Comparison of ENCODE assay signal across 13 cellular contexts in genomic region chr9:137721899-137722298, GRCh38.
DNase-seq lines count a peak whose midpoint lies in the region; ATAC-seq and TF ChIP-seq lines count a peak whose summit lies in the region.
"Had no signal": no experiment of that assay in that cellular context is flagged by ENCODE, and none has a peak within 500 bp of the region (broad histone marks: within the 10 kb centered on the region; RNA-seq: fewer than 3 reads in every experiment).

No MANE protein-coding gene starts in this region.

- H3K9me3 ChIP-seq in DOHH2 (ENCODE audit: control insufficient read depth, insufficient read depth, low read length) (peaks cover 10% of the 10 kb centered on the region; the same call in 1 of the 2 replicates), Loucy (ENCODE audit: insufficient read depth, low read depth, low read length) (no peaks in the 10 kb centered on the region)
- H3K9me3 ChIP-seq: lower lobe of right lung, psoas muscle had no signal

- peak; percentile 21 for TF ChIP-seq CTCF in DOHH2 (IDR thresholded peaks at IDR 0.05; ENCODE audit: low read depth, low read length, poor library complexity, severe bottlenecking)
- TF ChIP-seq CTCF in Loucy (conservative IDR thresholded peaks at IDR 0.05; ENCODE audit: low read length) = peak; percentile 49

- H3K4me3 ChIP-seq in DOHH2 (ENCODE audit: low read length) = no peak overlapping the region
- H3K4me3 ChIP-seq in Loucy (ENCODE audit: low read length, poor library complexity, severe bottlenecking) = no peak overlapping the region
- H3K4me3 ChIP-seq: heart right ventricle, lower lobe of right lung, psoas muscle had no signal

- peaks cover 34% of the 10 kb centered on the region for H3K9me3 Mint-ChIP-seq in activated naive CD8-positive, alpha-beta T cell treated with anti-CD3 and anti-CD28 coated beads, Interleukin-2, amount 10 ng/mL, durations not matched to agents 7 days and 5 days
- H3K9me3 Mint-ChIP-seq in naive B cell = peaks cover 4 to 16% (median 10%) of the 10 kb centered on the region in 7 donors

- POLR2A ChIA-PET in activated naive CD8-positive, alpha-beta T cell treated with anti-CD3 and anti-CD28 coated beads, Interleukin-2, amount 10 ng/mL, durations not matched to agents 7 days and 5 days (lab: Charles Lee) = no interaction called here

- no peaks in the 10 kb centered on the region for H4K20me1 ChIP-seq in DOHH2 (ENCODE audit: control insufficient read depth, insufficient read depth, low read depth, low read length)
- peaks cover 28% of the 10 kb centered on the region for H4K20me1 ChIP-seq in Loucy (ENCODE audit: insufficient read depth, low read length, poor library complexity, severe bottlenecking)

- H3K9me2 ChIP-seq in DOHH2 (replicated peaks; ENCODE audit: control insufficient read depth, low read length) = no peaks in the 10 kb centered on the region
- H3K9me2 ChIP-seq in Loucy (replicated peaks; ENCODE audit: low read depth, low read length) = no peaks in the 10 kb centered on the region

- H3K36me3 ChIP-seq in DOHH2 (ENCODE audit: control insufficient read depth, low read length) = peaks cover 89% of the 10 kb centered on the region
- peaks cover 50% of the 10 kb centered on the region; the same call in 1 of the 2 replicates for H3K36me3 ChIP-seq in Loucy (ENCODE audit: insufficient read depth, low read length)

- no peak for DNase-seq in activated naive CD8-positive, alpha-beta T cell treated with anti-CD3 and anti-CD28 coated beads, Interleukin-2, amount 10 ng/mL, durations not matched to agents 7 days and 5 days
- DNase-seq in naive B cell (no peak), NCI-H2081 (lab: John Stamatoyannopoulos, UW) (no peak), retina (no peak)
- DNase-seq in activated CD8-positive, alpha-beta memory T cell treated with anti-CD3 and anti-CD28 coated beads for 24 hours = no peak
- DNase-seq: Calu3, heart right ventricle, lower lobe of right lung, OCI-M1, psoas muscle had no signal

- H3K36me3 Mint-ChIP-seq in activated naive CD8-positive, alpha-beta T cell treated with anti-CD3 and anti-CD28 coated beads, Interleukin-2, amount 10 ng/mL, durations not matched to agents 7 days and 5 days = peaks cover 85% of the 10 kb centered on the region
- H3K36me3 Mint-ChIP-seq in naive B cell = peaks cover 38 to 60% of the 10 kb centered on the region in 2 donors

- H3K27ac Mint-ChIP-seq in activated naive CD8-positive, alpha-beta T cell treated with anti-CD3 and anti-CD28 coated beads, Interleukin-2, amount 10 ng/mL, durations not matched to agents 7 days and 5 days = peak overlapping the region; percentile 46
- peak overlapping the region; percentile 94 to 98 (median 96) for H3K27ac Mint-ChIP-seq in naive B cell

- no peak overlapping the region for H3K27ac ChIP-seq in DOHH2 (ENCODE audit: low read depth, low read length)
- H3K27ac ChIP-seq: heart right ventricle, lower lobe of right lung, psoas muscle had no signal

- H3F3A ChIP-seq in DOHH2 (ENCODE audit: control insufficient read depth, insufficient read depth) (no peaks in the 10 kb centered on the region; the same call in none of the 2 replicates), Loucy (ENCODE audit: low read depth) (no peaks in the 10 kb centered on the region; the same call in 1 of the 2 replicates)

- H3K79me2 ChIP-seq in DOHH2 (ENCODE audit: control insufficient read depth, low read length) (peaks cover 95% of the 10 kb centered on the region), Loucy (ENCODE audit: insufficient read depth, low read length) (peaks cover 45% of the 10 kb centered on the region; the same call in 1 of the 2 replicates)

- H3K4me2 ChIP-seq in DOHH2 (ENCODE audit: low read length) (no peak overlapping the region), Loucy (ENCODE audit: low read depth, low read length, poor library complexity, severe bottlenecking) (no peak overlapping the region)

- no peaks in the 10 kb centered on the region for H3K27me3 ChIP-seq in DOHH2 (ENCODE audit: control insufficient read depth, low read length)
- no peaks in the 10 kb centered on the region for H3K27me3 ChIP-seq in Loucy (ENCODE audit: insufficient read depth, low read length, poor library complexity, severe bottlenecking)
- H3K27me3 ChIP-seq: heart right ventricle had no signal

- H3K4me1 ChIP-seq in DOHH2 (ENCODE audit: control insufficient read depth, low read length) = no peaks in the 10 kb centered on the region
- H3K4me1 ChIP-seq in Loucy (ENCODE audit: insufficient read depth, low read length, poor library complexity, severe bottlenecking) = no peaks in the 10 kb centered on the region

- no peak for ATAC-seq in activated naive CD8-positive, alpha-beta T cell treated with anti-CD3 and anti-CD28 coated beads, Interleukin-2, amount 10 ng/mL, durations not matched to agents 7 days and 5 days (ENCODE audit: low read depth)
- no peak for ATAC-seq in naive B cell (ENCODE audit: low read depth in 2 of 2)
- ATAC-seq in HG02885 (IDR thresholded peaks at IDR 0.05; ENCODE audit: poor library complexity, unreplicated experiment) = no peak
- ATAC-seq: lower lobe of right lung, psoas muscle had no signal

- H3K27me3 Mint-ChIP-seq in activated naive CD8-positive, alpha-beta T cell treated with anti-CD3 and anti-CD28 coated beads, Interleukin-2, amount 10 ng/mL, durations not matched to agents 7 days and 5 days = no peaks in the 10 kb centered on the region
- no peaks in the 10 kb centered on the region for H3K27me3 Mint-ChIP-seq in naive B cell

- no peak overlapping the region for H2AFZ ChIP-seq in Loucy (ENCODE audit: low read length)

- H3K4me3 Mint-ChIP-seq in activated naive CD8-positive, alpha-beta T cell treated with anti-CD3 and anti-CD28 coated beads, Interleukin-2, amount 10 ng/mL, durations not matched to agents 7 days and 5 days = peak overlapping the region; percentile 47
- H3K4me3 Mint-ChIP-seq in naive B cell = peak overlapping the region in 5 of 8 donors; percentile 30 to 81 (median 51)

- H3K9ac ChIP-seq in Loucy (ENCODE audit: low read depth, low read length, poor library complexity, severe bottlenecking) = no peak overlapping the region

- peaks cover 21% of the 10 kb centered on the region for H3K4me1 Mint-ChIP-seq in activated naive CD8-positive, alpha-beta T cell treated with anti-CD3 and anti-CD28 coated beads, Interleukin-2, amount 10 ng/mL, durations not matched to agents 7 days and 5 days
- H3K4me1 Mint-ChIP-seq in naive B cell = peaks cover 40 to 52% (median 43%) of the 10 kb centered on the region in 3 donors
